Comparison of ENCODE assay signal across 32 cellular contexts in the genomic region with DNA sequence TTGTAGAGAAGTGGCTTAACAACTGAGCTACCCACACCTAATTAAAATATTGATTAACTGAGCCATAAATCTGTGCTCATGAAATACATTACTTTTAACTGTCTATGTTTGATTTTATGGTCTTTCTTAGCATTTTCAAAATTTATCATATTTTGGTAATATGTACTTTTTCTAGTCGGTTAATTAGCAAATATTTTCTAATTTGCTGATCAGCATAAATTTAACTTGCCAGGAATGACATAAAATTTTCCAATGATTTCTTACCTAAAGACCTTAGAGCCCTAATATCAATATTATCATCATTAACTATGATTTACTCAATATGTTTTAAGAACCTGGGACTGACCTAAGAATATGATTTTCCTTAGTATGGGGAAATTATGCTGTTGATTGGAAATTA. TPM values are rescaled to one million over a fixed set of nuclear protein-coding genes. Genes with fewer than 3 reads are reported as not detected.
DNase-seq lines count a peak whose midpoint lies in the region; ATAC-seq, FAIRE-seq and TF ChIP-seq lines count a peak whose summit lies in the region.
"Had no signal": no experiment of that assay in that cellular context is flagged by ENCODE, and none has a peak within 500 bp of the region (broad histone marks: within the 10 kb centered on the region; RNA-seq: fewer than 3 reads in every experiment).

No MANE protein-coding gene starts in this region.

- ATAC-seq in A549 (no peak), IMR-90 (ENCODE audit: low read depth) (no peak), K562 (no peak), HG03378 (IDR thresholded peaks at IDR 0.05; ENCODE audit: unreplicated experiment) (no peak), GM19324 (IDR thresholded peaks at IDR 0.05; ENCODE audit: low FRiP score, unreplicated experiment) (no peak)
- ATAC-seq: CD8-positive, alpha-beta T cell had no signal

- no peak for TF ChIP-seq POLR2A in A549 (IDR thresholded peaks at IDR 0.05; ENCODE audit: low read length)
- TF ChIP-seq POLR2A in IMR-90 (IDR thresholded peaks at IDR 0.05; ENCODE audit: low read depth, low read length) = no peak
- no peak for TF ChIP-seq POLR2A in K562 (conservative IDR thresholded peaks at IDR 0.05)

- H2AK9ac ChIP-seq in IMR-90 (replicated peaks; ENCODE audit: low read depth, low read length, poor library complexity) = no peak overlapping the region

- H3K18ac ChIP-seq in IMR-90 (ENCODE audit: low read depth, low read length) = no peak overlapping the region

- intact Hi-C loops in IMR-90 (cut with micrococcal nuclease) = no loop called here
- intact Hi-C loops in K562 (cut with micrococcal nuclease) = no loop called here

- H2BK5ac ChIP-seq in IMR-90 (ENCODE audit: low read depth, low read length, poor library complexity, severe bottlenecking) = no peak overlapping the region

- no peak overlapping the region for H3K23ac ChIP-seq in IMR-90 (ENCODE audit: low read depth, low read length)

- H3K9me1 ChIP-seq in IMR-90 (ENCODE audit: insufficient read depth, low read length) (no peaks in the 10 kb centered on the region), K562 (ENCODE audit: control insufficient read depth, insufficient read depth, low read length) (no peaks in the 10 kb centered on the region)

- no peak overlapping the region for H2AK5ac ChIP-seq in IMR-90 (ENCODE audit: low read depth, low read length)

- H3K9me3 ChIP-seq in A549 (0 out of 3 replicates have a peak, but pooled peaks cover 2% of the 10 kb centered on the region), IMR-90 (ENCODE audit: control insufficient read depth, insufficient read depth, low read length) (no peaks in the 10 kb centered on the region), K562 (replicated peaks; ENCODE audit: control insufficient read depth, insufficient read depth, low read depth, low read length) (no peaks in the 10 kb centered on the region), MM.1S (replicated peaks; ENCODE audit: insufficient read depth, low read length) (no peaks in the 10 kb centered on the region)
- H3K9me3 ChIP-seq: BE2C had no signal

- H4K20me1 ChIP-seq in IMR-90 (ENCODE audit: insufficient read depth, low read length) (no peaks in the 10 kb centered on the region), K562 (replicated peaks; ENCODE audit: control insufficient read depth, insufficient read depth, low read length) (no peaks in the 10 kb centered on the region), MM.1S (ENCODE audit: insufficient read depth, low read length) (no peaks in the 10 kb centered on the region)
- H4K20me1 ChIP-seq: BLaER1; BLaER1 treated with 17β-estradiol and CSF1 and Interleukin-3, amounts not matched to agents 10 nM and 100 nM had no signal

- no peak for DNase-seq in A549 (ENCODE audit: low read depth in 1 of 2, low spot score in 1 of 2)
- DNase-seq in IMR-90 = no peak
- no peak for DNase-seq in K562 (ENCODE audit: extremely low read depth in 1 of 4, low spot score in 3 of 4)
- no peak for DNase-seq in MM.1S
- DNase-seq: 8988T; ACHN; AML-193; BE2C; C1 segment of cervical spinal cord; Caco-2; Calu3; CD4-positive, alpha-beta memory T cell; CD4-positive, alpha-beta T cell; CD4-positive, CD25-positive, alpha-beta regulatory T cell; CD8-positive, alpha-beta memory T cell; CD8-positive, alpha-beta T cell; DMS 273 treated with DMSO at 0.1 percent for 48 hours; DMS153; DMS53; DMS79; DMS79 treated with DMSO at 0.1 percent for 48 hours; DND-41; EL had no signal

- no peak overlapping the region for H3K56ac ChIP-seq in IMR-90 (ENCODE audit: extremely low read depth, insufficient read depth, low read length)

- H3F3A ChIP-seq in MM.1S (ENCODE audit: insufficient read depth, low read length) = no peaks in the 10 kb centered on the region

- TF ChIP-seq RAD21 in A549 (conservative IDR thresholded peaks at IDR 0.05 in 1 of 2, IDR thresholded peaks at IDR 0.05 in 1 of 2) (no peak), IMR-90 (IDR thresholded peaks at IDR 0.05; ENCODE audit: low read length) (no peak), K562 (CRISPR knock-in tag; conservative IDR thresholded peaks at IDR 0.05 in 1 of 2, IDR thresholded peaks at IDR 0.05 in 1 of 2) (no peak)

- CTCF ChIA-PET in A549 (lab: Yijun Ruan, JAX) = no interaction called here
- CTCF ChIA-PET in IMR-90 (lab: Yijun Ruan, JAX) = interaction anchor here (1.3 to 2.2 kb wide), 2 partner anchors 19 to 24 kb away, joined by 3 to 5 read pairs; no protein-coding TSS in a partner anchor
- CTCF ChIA-PET in K562 (lab: Yijun Ruan, JAX; ENCODE audit: low intra/inter-chr PET ratio) = no interaction called here

- BruUV-seq in IMR-90 (replicated peaks; lab: Mats Ljungman, UMichigan) (no TSS peak), K562 (replicated peaks; lab: Mats Ljungman, UMichigan) (no TSS peak)

- no peak overlapping the region for H3K27ac ChIP-seq in A549
- no peak overlapping the region for H3K27ac ChIP-seq in IMR-90 (ENCODE audit: insufficient read depth, low read length)
- no peak overlapping the region for H3K27ac ChIP-seq in K562 (ENCODE audit: extremely low read depth, low read depth, low read length)
- no peak overlapping the region for H3K27ac ChIP-seq in MM.1S (ENCODE audit: low read length)
- H3K27ac ChIP-seq: 22Rv1; BLaER1; BLaER1 treated with 17β-estradiol and CSF1 and Interleukin-3, amounts not matched to agents 10 nM and 100 nM; C4-2B had no signal

- no peak for FAIRE-seq in A549 (lab: Jason Lieb, UNC)
- no peak for FAIRE-seq in K562 (lab: Jason Lieb, UNC)
- FAIRE-seq: A204.1, D721Med had no signal

- TF ChIP-seq CTCF in A549 (IDR thresholded peaks at IDR 0.05) (no peak), IMR-90 (conservative IDR thresholded peaks at IDR 0.05; ENCODE audit: low read depth, low read length) (no peak), K562 (IDR thresholded peaks at IDR 0.05 in 2 of 3, conservative IDR thresholded peaks at IDR 0.05 in 1 of 3; ENCODE audit: insufficient read depth in 2 of 3, low read depth in 1 of 3, low read length in 3 of 3) (no peak), MM.1S (IDR thresholded peaks at IDR 0.05; ENCODE audit: low read length) (no peak)

- POLR2A ChIA-PET in A549 (lab: Yijun Ruan, JAX) = no interaction called here
- POLR2A ChIA-PET in IMR-90 (lab: Charles Lee; ENCODE audit: unreplicated experiment) = no interaction called here
- POLR2A ChIA-PET in K562 (lab: Yijun Ruan, JAX) = no interaction called here

- no peaks in the 10 kb centered on the region for H3K79me1 ChIP-seq in IMR-90 (ENCODE audit: low read depth in 1 of 2, low read length in 2 of 2)

- 0% methylated on average over 1 of the region's 1 CpG for WGBS in A549 (ENCODE audit: missing lambda C conversion rate)
- no CpG with 5 or more reads among the region's 1 CpG for WGBS in IMR-90 (ENCODE audit: extremely low coverage in 2 of 2, insufficient read length in 1 of 2), 2 experiments
- WGBS in K562 (ENCODE audit: insufficient coverage, low coverage, missing lambda C conversion rate) = 0% methylated on average over 1 of the region's 1 CpG

- no peaks in the 10 kb centered on the region for H3K79me2 ChIP-seq in K562 (ENCODE audit: control insufficient read depth, insufficient read depth, low read length)
- no peaks in the 10 kb centered on the region for H3K79me2 ChIP-seq in MM.1S (ENCODE audit: low read length)

- H3K4ac ChIP-seq in IMR-90 (ENCODE audit: low read depth, low read length) = no peak overlapping the region

- no peak for TF ChIP-seq EP300 in A549 (IDR thresholded peaks at IDR 0.05)
- TF ChIP-seq EP300 in K562 (IDR thresholded peaks at IDR 0.05; ENCODE audit: low read length) = no peak

- no peaks in the 10 kb centered on the region for H3K9me2 ChIP-seq in MM.1S (replicated peaks; ENCODE audit: insufficient read depth, low read length)

- no peak overlapping the region for H3K4me3 ChIP-seq in A549
- H3K4me3 ChIP-seq in IMR-90 (ENCODE audit: insufficient read depth, low read depth, low read length) = no peak overlapping the region
- H3K4me3 ChIP-seq in K562 = no peak overlapping the region
- H3K4me3 ChIP-seq in MM.1S (ENCODE audit: low read length) = no peak overlapping the region
- H3K4me3 ChIP-seq: BLaER1; BLaER1 treated with 17β-estradiol and CSF1 and Interleukin-3, amounts not matched to agents 10 nM and 100 nM had no signal

- no peaks in the 10 kb centered on the region for H3K36me3 ChIP-seq in IMR-90 (ENCODE audit: control insufficient read depth, insufficient read depth, low read length)
- H3K36me3 ChIP-seq in K562 (ENCODE audit: control insufficient read depth, insufficient read depth, low read length) = no peaks in the 10 kb centered on the region
- H3K36me3 ChIP-seq in MM.1S (replicated peaks; ENCODE audit: insufficient read depth, low read length) = no peaks in the 10 kb centered on the region
- H3K36me3 ChIP-seq: BE2C; BLaER1; BLaER1 treated with 17β-estradiol and CSF1 and Interleukin-3, amounts not matched to agents 10 nM and 100 nM had no signal

- dilution Hi-C loops in IMR-90 (cut with HindIII; ENCODE audit: low sequenced_read_pairs, unreplicated experiment) = no loop called here

- H3K4me2 ChIP-seq in A549 = no peak overlapping the region
- no peak overlapping the region for H3K4me2 ChIP-seq in IMR-90 (ENCODE audit: low read depth, low read length)
- no peak overlapping the region for H3K4me2 ChIP-seq in K562 (ENCODE audit: insufficient read depth, low read length)
- no peak overlapping the region for H3K4me2 ChIP-seq in MM.1S (ENCODE audit: low read depth, low read length)
- H3K4me2 ChIP-seq: BLaER1; BLaER1 treated with 17β-estradiol and CSF1 and Interleukin-3, amounts not matched to agents 10 nM and 100 nM had no signal

- no peak overlapping the region for H3K9ac ChIP-seq in IMR-90 (ENCODE audit: low read depth, low read length)
- no peak overlapping the region for H3K9ac ChIP-seq in K562 (ENCODE audit: insufficient read depth in 1 of 2, low read depth in 2 of 2, low read length in 2 of 2)
- H3K9ac ChIP-seq in MM.1S (ENCODE audit: low read length) = no peak overlapping the region
- H3K9ac ChIP-seq: BLaER1; BLaER1 treated with 17β-estradiol and CSF1 and Interleukin-3, amounts not matched to agents 10 nM and 100 nM had no signal

- no peak overlapping the region for H4K8ac ChIP-seq in IMR-90 (ENCODE audit: low read depth in 2 of 2, low read length in 2 of 2)

- H3K27me3 ChIP-seq in IMR-90 (ENCODE audit: control insufficient read depth, insufficient read depth, low read length) (peaks cover 4% of the 10 kb centered on the region), K562 (ENCODE audit: control insufficient read depth in 2 of 2, insufficient read depth in 2 of 2, low read length in 2 of 2) (no peaks in the 10 kb centered on the region; a peak in 1 of 5 replicates), MM.1S (replicated peaks; ENCODE audit: insufficient read depth, low read length) (no peaks in the 10 kb centered on the region)
- H3K27me3 ChIP-seq: BLaER1; BLaER1 treated with 17β-estradiol and CSF1 and Interleukin-3, amounts not matched to agents 10 nM and 100 nM had no signal

- H4K91ac ChIP-seq in IMR-90 (ENCODE audit: insufficient read depth, low read depth, low read length) = no peak overlapping the region

- H2BK15ac ChIP-seq in IMR-90 (ENCODE audit: low read depth, low read length) = no peak overlapping the region

- H2BK20ac ChIP-seq in IMR-90 (ENCODE audit: low read depth, low read length) = no peak overlapping the region

- H3K4me1 ChIP-seq in A549 = no peaks in the 10 kb centered on the region
- H3K4me1 ChIP-seq in IMR-90 (ENCODE audit: control insufficient read depth, insufficient read depth, low read length) = no peaks in the 10 kb centered on the region
- H3K4me1 ChIP-seq in K562 (replicated peaks in 1 of 2; ENCODE audit: control insufficient read depth in 2 of 2, insufficient read depth in 2 of 2, low read length in 2 of 2) = no peaks in the 10 kb centered on the region; a peak in 1 of 5 replicates
- no peaks in the 10 kb centered on the region for H3K4me1 ChIP-seq in MM.1S (ENCODE audit: low read length)
- H3K4me1 ChIP-seq: BE2C; BLaER1; BLaER1 treated with 17β-estradiol and CSF1 and Interleukin-3, amounts not matched to agents 10 nM and 100 nM; Caco-2 had no signal

- in situ Hi-C loops in IMR-90 (cut with MboI; ENCODE audit: low sequenced_read_pairs) (no loop called here), K562 (cut with MboI) (no loop called here)

- no peak overlapping the region for H3K14ac ChIP-seq in IMR-90 (replicated peaks; ENCODE audit: low read depth, low read length)

- H2AFZ ChIP-seq in IMR-90 (replicated peaks; ENCODE audit: low read length, poor library complexity) (no peak overlapping the region), K562 (ENCODE audit: low read depth, low read length) (no peak overlapping the region), MM.1S (ENCODE audit: low read length) (no peak overlapping the region)

- no peak overlapping the region for H2BK120ac ChIP-seq in IMR-90 (ENCODE audit: low read depth, low read length)

- H4K5ac ChIP-seq in IMR-90 (ENCODE audit: low read depth, low read length) = no peak overlapping the region

RNA-seq across cellular contexts. Expression of a gene that starts 19.9 kb away (rescaled TPM):
- 18.8 and 22.0 TPM in 2 replicates for polyA plus RNA-seq in A549 (2011; rRNA removed)
- polyA plus RNA-seq in A549 (2012; cell fraction: cytosol; rRNA removed) = 3.8 and 4.2 TPM in 2 replicates
- 2.0 and 4.9 TPM in 2 replicates for polyA plus RNA-seq in A549 (2012; cell fraction: nucleus; rRNA removed)
- 7.9 to 8.9 TPM (median 8.8 TPM) in 3 replicates for polyA plus RNA-seq in A549 (2017; fragmentation: RNase III; extraction: RNeasy Plus Mini Kit Qiagen cat#74134 plus additional on column Dnase treatment)
- 6.9 TPM in 2 replicates for polyA minus RNA-seq in A549 (2011; rRNA and poly(A)+ RNA removed)
- total RNA-seq in IMR-90 (2012; rRNA removed) = 37.5 and 46.1 TPM in 2 replicates
- polyA plus RNA-seq in IMR-90 (2012; rRNA removed) = 20.3 and 22.8 TPM in 2 replicates
- 5.4 and 6.9 TPM in 2 replicates for polyA plus RNA-seq in IMR-90 (2012; cell fraction: cytosol; rRNA removed)
- polyA plus RNA-seq in IMR-90 (2012; cell fraction: nucleus; rRNA removed; ENCODE audit: low replicate concordance) = 3.4 and 33.1 TPM in 2 replicates
- total RNA-seq in K562 (2011; cell fraction: chromatin; rRNA removed; ENCODE audit: low replicate concordance) = 26.4 and 84.9 TPM in 2 replicates
- total RNA-seq in K562 (2011; cell fraction: nucleolus; rRNA removed) = 11.5 and 22.0 TPM in 2 replicates
- total RNA-seq in K562 (2011; cell fraction: nucleoplasm; rRNA removed) = 13.7 and 19.4 TPM in 2 replicates
- total RNA-seq in K562 (2014; rRNA removed) = 8.6 and 8.7 TPM in 2 replicates
- total RNA-seq in K562 (2014; rRNA removed; fragmentation: Illumina TruSeq; extraction: Trizol) = 11.0 and 12.0 TPM in 2 replicates
- 9.2 and 9.7 TPM in 2 replicates for total RNA-seq in K562 (2015; rRNA removed; fragmentation: Illumina TruSeq; extraction: Trizol)
- 14.0 and 14.8 TPM in 2 replicates for total RNA-seq in K562 (2021)
- 20.0 and 20.9 TPM in 2 replicates for polyA plus RNA-seq in K562 (2011; rRNA removed)
- polyA plus RNA-seq in K562 (2011; cell fraction: cytosol; rRNA removed) = 6.1 and 12.2 TPM in 2 replicates
- polyA plus RNA-seq in K562 (2011; cell fraction: nucleus; rRNA removed) = 7.4 and 17.9 TPM in 2 replicates
- 4.4 and 8.2 TPM in 2 replicates for polyA plus RNA-seq in K562 (2012)
- 7.5 and 9.6 TPM in 2 replicates for polyA plus RNA-seq in K562 (2014; fragmentation: Illumina TruSeq; extraction: Trizol)
- polyA plus RNA-seq in K562 (2014; fragmentation: Nextera tagmentation; extraction: Ambion mirVana) = 1 to 10 TPM; 2.6 to 4.0 TPM
- polyA plus RNA-seq in K562 (2014; rRNA removed) = 7.6 and 8.3 TPM in 2 replicates
- polyA minus RNA-seq in K562 (2011; rRNA and poly(A)+ RNA removed) = 21.3 and 27.1 TPM in 2 replicates
- polyA minus RNA-seq in K562 (2011; cell fraction: cytosol; rRNA and poly(A)+ RNA removed) = 8.7 and 9.2 TPM in 2 replicates
- 27.9 and 65.5 TPM in 2 replicates for polyA minus RNA-seq in K562 (2011; cell fraction: nucleus; rRNA and poly(A)+ RNA removed)

RNA-seq across cellular contexts. Expression of a gene that starts 32.6 kb away (rescaled TPM):
- polyA plus RNA-seq in A549 (2011; rRNA removed) (1.6 and 1.7 TPM in 2 replicates), A549 (2017; fragmentation: RNase III; extraction: RNeasy Plus Mini Kit Qiagen cat#74134 plus additional on column Dnase treatment) (5.4 to 6.3 TPM (median 5.7 TPM) in 3 replicates), IMR-90 (2012; rRNA removed) (35.1 and 36.1 TPM in 2 replicates), K562 (2011; rRNA removed) (not detected in 2 replicates), K562 (2014; fragmentation: Illumina TruSeq; extraction: Trizol) (not detected in 2 replicates), K562 (2014; fragmentation: Nextera tagmentation; extraction: Ambion mirVana) (not detected), K562 (2014; rRNA removed) (not detected in 2 replicates)
- polyA plus RNA-seq in A549 (2012; cell fraction: cytosol; rRNA removed) = 1.8 and 2.2 TPM in 2 replicates
- polyA plus RNA-seq in A549 (2012; cell fraction: nucleus; rRNA removed) = 0.85 and 1.3 TPM in 2 replicates
- 1.5 and 1.7 TPM in 2 replicates for polyA minus RNA-seq in A549 (2011; rRNA and poly(A)+ RNA removed)
- total RNA-seq in IMR-90 (2012; rRNA removed) (24.7 and 25.3 TPM in 2 replicates), K562 (2014; rRNA removed) (not detected in 2 replicates), K562 (2014; rRNA removed; fragmentation: Illumina TruSeq; extraction: Trizol) (not detected in 2 replicates), K562 (2015; rRNA removed; fragmentation: Illumina TruSeq; extraction: Trizol) (not detected in 2 replicates), K562 (2021) (0.18 TPM in 1 of 2 replicates, not detected in the other)
- 37.5 and 38.6 TPM in 2 replicates for polyA plus RNA-seq in IMR-90 (2012; cell fraction: cytosol; rRNA removed)
- polyA plus RNA-seq in IMR-90 (2012; cell fraction: nucleus; rRNA removed; ENCODE audit: low replicate concordance) = 7.4 and 12.0 TPM in 2 replicates
- total RNA-seq in K562 (2011; cell fraction: chromatin; rRNA removed; ENCODE audit: low replicate concordance) = not detected in 2 replicates
- not detected in 2 replicates for total RNA-seq in K562 (2011; cell fraction: nucleolus; rRNA removed)
- not detected in 2 replicates for total RNA-seq in K562 (2011; cell fraction: nucleoplasm; rRNA removed)
- not detected in 2 replicates for polyA plus RNA-seq in K562 (2011; cell fraction: cytosol; rRNA removed)
- not detected in 2 replicates for polyA plus RNA-seq in K562 (2011; cell fraction: nucleus; rRNA removed)
- polyA plus RNA-seq in K562 (2012) = not detected in 2 replicates
- not detected in 2 replicates for polyA minus RNA-seq in K562 (2011; rRNA and poly(A)+ RNA removed)
- polyA minus RNA-seq in K562 (2011; cell fraction: cytosol; rRNA and poly(A)+ RNA removed) = not detected in 2 replicates
- not detected in 2 replicates for polyA minus RNA-seq in K562 (2011; cell fraction: nucleus; rRNA and poly(A)+ RNA removed)
- total RNA-seq: B cell; Calu3; CD4-positive, alpha-beta memory T cell; CD4-positive, alpha-beta T cell; CD4-positive, CD25-positive, alpha-beta regulatory T cell; CD8-positive, alpha-beta T cell had no signal
- polyA plus RNA-seq: CD8-positive, alpha-beta memory T cell had no signal
